13 cellular contexts compared by ENCODE assay signal in genomic region chr16:75534560-75535205, GRCh38. TPM values are rescaled to one million over a fixed set of nuclear protein-coding genes. Genes with fewer than 3 reads are reported as not detected.
"Had no signal": no experiment of that assay in that cellular context is flagged by ENCODE, and none has a peak within 500 bp of the region (broad histone marks: within the 10 kb centered on the region; RNA-seq: fewer than 3 reads in every experiment).

No MANE protein-coding gene starts in this region.

- H3K36me3 ChIP-seq: stomach had no signal

- H3K4me1 ChIP-seq: stomach had no signal

- ATAC-seq: natural killer cell had no signal

- H3K27me3 ChIP-seq: hepatocyte, stomach had no signal

- H3K9me3 ChIP-seq: stomach had no signal

- DNase-seq: activated B cell treated with CpG ODN at 0.5 μM for 24 hours; activated CD4-positive, alpha-beta T cell treated with anti-CD3 and anti-CD28 coated beads, Interleukin-2, amount 10 ng/mL, durations not matched to agents 7 days and 5 days; activated CD8-positive, alpha-beta memory T cell treated with anti-CD3 and anti-CD28 coated beads for 24 hours; dermis blood vessel endothelial cell; erythroblast; natural killer cell; stomach; T-helper 2 cell had no signal

- H3K4me2 ChIP-seq: hepatocyte had no signal

- H3K79me2 ChIP-seq: hepatocyte had no signal

- H3K27ac ChIP-seq: hepatocyte, skin epidermis, stomach had no signal

- H2AFZ ChIP-seq: hepatocyte had no signal

- H3K4me3 ChIP-seq: hepatocyte, skin epidermis, stomach had no signal

- FAIRE-seq: TTC549 had no signal

RNA-seq across cellular contexts. Expression of gene CHST5, which starts 1.2 kb away (rescaled TPM):
- total RNA-seq: activated T-helper 2 cell treated with anti-CD3 and anti-CD28 coated beads, Interferon-gamma antibody, Interleukin-2, Interleukin-4, amounts not matched to agents 10 μg/mL and 5 μg/mL and 100 μg/mL, durations not matched to agents 14 hours and 24 hours and 36 hours; dermis blood vessel endothelial cell; hepatocyte; lung microvascular endothelial cell; natural killer cell had no signal
- polyA plus RNA-seq: hepatocyte had no signal

RNA-seq across cellular contexts. Expression of gene CHST6, which starts 39.4 kb away (rescaled TPM):
- total RNA-seq: activated CD4-positive, alpha-beta T cell treated with anti-CD3 and anti-CD28 coated beads, Interleukin-2, amount 10 ng/mL, durations not matched to agents 7 days and 5 days; activated T-helper 2 cell treated with anti-CD3 and anti-CD28 coated beads, Interferon-gamma antibody, Interleukin-2, Interleukin-4, amounts not matched to agents 10 μg/mL and 5 μg/mL and 100 μg/mL, durations not matched to agents 14 hours and 24 hours and 36 hours; natural killer cell had no signal
